Comparison of ENCODE assay signal across 1 cellular context in the genomic region with DNA sequence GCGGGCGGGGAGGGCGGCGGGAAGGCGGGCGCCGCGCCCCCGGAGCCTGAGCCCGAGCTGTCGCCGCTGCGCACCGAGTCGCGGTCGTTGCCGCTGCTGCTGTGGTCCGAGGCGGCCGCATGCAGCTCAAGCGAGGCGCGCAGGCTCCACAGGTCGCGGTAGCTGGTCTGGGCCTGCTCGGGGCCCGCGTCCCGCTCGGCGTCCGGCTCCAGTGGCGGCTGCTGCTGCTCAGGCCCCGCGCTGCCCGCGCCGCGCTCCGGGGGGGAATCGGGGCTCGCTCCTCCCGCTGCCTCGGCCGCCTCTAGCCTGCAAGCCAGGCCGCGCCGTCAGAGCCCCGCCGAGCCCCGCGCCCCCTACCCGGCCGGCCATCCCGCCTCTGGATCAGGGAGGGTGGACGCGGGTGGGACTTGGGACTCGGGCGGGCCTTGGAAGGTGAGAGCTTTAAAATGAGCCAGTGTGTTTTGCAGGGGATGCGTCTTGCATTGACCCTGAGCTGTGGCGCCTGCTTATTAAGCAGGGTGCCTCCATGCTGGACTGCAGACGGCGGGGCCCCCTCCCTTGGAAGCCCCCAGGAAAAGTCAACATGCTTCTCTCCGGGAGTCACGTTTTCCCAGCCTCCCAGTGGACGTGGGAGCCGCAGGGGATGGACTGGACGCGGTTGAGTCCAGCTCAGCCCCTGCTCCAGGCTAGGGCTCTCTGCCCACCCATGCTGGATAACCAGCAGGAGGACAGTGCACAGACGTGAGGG.
TF ChIP-seq lines count a peak whose summit lies in the region.

No MANE protein-coding gene starts in this region.

TF ChIP-seq in HepG2, 621 proteins besides CTCF, POLR2A, EP300 and RAD21:
- TF ChIP-seq ZBTB14 (CRISPR knock-in tag; IDR thresholded peaks at IDR 0.05), result no peak
- peak; percentile 5; the same call in 1 of the 2 replicates for TF ChIP-seq ZNF768 (CRISPR knock-in tag; IDR thresholded peaks at IDR 0.05)
- TF ChIP-seq MTA3 (CRISPR knock-in tag; IDR thresholded peaks at IDR 0.05), result no peak
- peak; percentile 98 for TF ChIP-seq ZBTB33 (CRISPR knock-in tag; IDR thresholded peaks at IDR 0.05)
- TF ChIP-seq ZBTB38 (CRISPR knock-in tag; IDR thresholded peaks at IDR 0.05), result peak; percentile 71
- no peak for TF ChIP-seq HNRNPL (IDR thresholded peaks at IDR 0.05; ENCODE audit: low read depth, low read length)
- TF ChIP-seq ZNF7 (CRISPR knock-in tag; IDR thresholded peaks at IDR 0.05), result no peak
- TF ChIP-seq ZBTB7A (CRISPR knock-in tag; IDR thresholded peaks at IDR 0.05), result peak; percentile 54; the same call in 1 of the 2 replicates
- TF ChIP-seq CBX2 (IDR thresholded peaks at IDR 0.05; ENCODE audit: low read depth, low read length), result no peak
- no peak for TF ChIP-seq CBX2 (CRISPR knock-in tag; IDR thresholded peaks at IDR 0.05; ENCODE audit: low read depth)
- no peak for TF ChIP-seq ZNF564 (CRISPR knock-in tag; IDR thresholded peaks at IDR 0.05)
- TF ChIP-seq ZMYM2 (CRISPR knock-in tag; IDR thresholded peaks at IDR 0.05), result no peak
- TF ChIP-seq MED1 (CRISPR knock-in tag; IDR thresholded peaks at IDR 0.05), result no peak
- no peak for TF ChIP-seq ZNF17 (CRISPR knock-in tag; IDR thresholded peaks at IDR 0.05)
- no peak for TF ChIP-seq ZNF383 (CRISPR knock-in tag; IDR thresholded peaks at IDR 0.05; ENCODE audit: borderline replicate concordance)
- no peak for TF ChIP-seq ZNF24 (IDR thresholded peaks at IDR 0.05)
- TF ChIP-seq ZNF318 (CRISPR knock-in tag; IDR thresholded peaks at IDR 0.05), result no peak
- no peak for TF ChIP-seq POGZ (CRISPR knock-in tag; IDR thresholded peaks at IDR 0.05)
- no peak for TF ChIP-seq SNAPC2 (CRISPR knock-in tag; IDR thresholded peaks at IDR 0.05)
- TF ChIP-seq GFI1 (CRISPR knock-in tag; IDR thresholded peaks at IDR 0.05; ENCODE audit: borderline replicate concordance), result no peak
- TF ChIP-seq AGO1 (IDR thresholded peaks at IDR 0.05; ENCODE audit: low read depth, low read length, poor library complexity, severe bottlenecking), result no peak
- peak; percentile 13; the same call in 1 of the 2 replicates for TF ChIP-seq HNF4A (CRISPR knock-in tag; IDR thresholded peaks at IDR 0.05)
- no peak for TF ChIP-seq ZNF510 (CRISPR knock-in tag; IDR thresholded peaks at IDR 0.05; ENCODE audit: low read depth)
- 0 out of 2 replicates have a peak, but pooled peaks have one; percentile 11 for TF ChIP-seq HNF4G (IDR thresholded peaks at IDR 0.05; ENCODE audit: borderline replicate concordance, low read depth, low read length)
- no peak for TF ChIP-seq HNF4G (CRISPR knock-in tag; IDR thresholded peaks at IDR 0.05; ENCODE audit: borderline replicate concordance, low read depth)
- no peak for TF ChIP-seq ZNF432 (CRISPR knock-in tag; IDR thresholded peaks at IDR 0.05; ENCODE audit: borderline replicate concordance)
